11 cellular contexts compared by ENCODE assay signal in the genomic region with DNA sequence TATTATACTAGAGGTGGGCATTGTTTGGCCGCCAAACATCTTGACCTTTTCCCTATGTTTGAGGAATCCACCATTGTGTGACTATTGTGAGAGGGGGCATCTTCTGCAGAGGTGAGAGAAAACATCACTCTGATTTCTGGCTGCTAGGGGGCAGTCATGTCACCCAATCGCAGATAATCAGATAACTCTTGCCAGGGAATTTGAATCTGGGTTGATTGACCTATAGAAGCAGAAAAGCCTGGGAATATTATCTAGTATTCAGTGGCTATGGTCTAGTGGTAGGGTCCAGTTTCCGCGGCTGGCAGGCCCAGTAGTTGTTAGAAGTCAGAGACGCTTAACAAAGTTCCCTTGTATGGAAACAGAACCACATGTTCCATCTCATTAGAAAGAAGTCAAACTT.
DNase-seq lines count a peak whose midpoint lies in the region; ATAC-seq and TF ChIP-seq lines count a peak whose summit lies in the region.
"Had no signal": no experiment of that assay in that cellular context is flagged by ENCODE, and none has a peak within 500 bp of the region (broad histone marks: within the 10 kb centered on the region; RNA-seq: fewer than 3 reads in every experiment).

No MANE protein-coding gene starts in this region.

- intact Hi-C loops in thyroid gland (cut with DNase I), result no loop called here

- H3K4me3 ChIP-seq in HL-60 (replicated peaks; ENCODE audit: insufficient read depth, low read length) (no peak overlapping the region), kidney epithelial cell (ENCODE audit: low read depth, low read length) (no peak overlapping the region), thyroid gland (replicated peaks in 1 of 3) (no peak overlapping the region)
- H3K4me3 ChIP-seq: SK-N-MC, tibial artery had no signal

- no peaks in the 10 kb centered on the region for H3K4me1 ChIP-seq in thyroid gland
- H3K4me1 ChIP-seq: tibial artery had no signal

- H3K36me3 ChIP-seq in kidney epithelial cell (ENCODE audit: control insufficient read depth, insufficient read depth, low read length), result no peaks in the 10 kb centered on the region
- H3K36me3 ChIP-seq in thyroid gland, result no peaks in the 10 kb centered on the region
- H3K36me3 ChIP-seq: neutrophil, tibial artery had no signal

- TF ChIP-seq CTCF in HL-60 (IDR thresholded peaks at IDR 0.05; ENCODE audit: insufficient read depth, low read length) (peak; percentile 4), WTC11 (IDR thresholded peaks at IDR 0.05) (peak; percentile 56), kidney epithelial cell (IDR thresholded peaks at IDR 0.05; ENCODE audit: insufficient read depth, low read length, poor library complexity, severe bottlenecking) (peak; percentile 43), thyroid gland (IDR thresholded peaks at IDR 0.05) (no peak)

- ATAC-seq in WTC11, result peak; percentile 90
- ATAC-seq in GM19467 (IDR thresholded peaks at IDR 0.05; ENCODE audit: unreplicated experiment), result no peak
- no peak for ATAC-seq in GM21529 (IDR thresholded peaks at IDR 0.05; ENCODE audit: unreplicated experiment)

- H3K27me3 ChIP-seq in HL-60 (ENCODE audit: insufficient read depth, poor library complexity, severe bottlenecking) (no peaks in the 10 kb centered on the region), kidney epithelial cell (ENCODE audit: control insufficient read depth, insufficient read depth, low read length) (no peaks in the 10 kb centered on the region), thyroid gland (no peaks in the 10 kb centered on the region)
- H3K27me3 ChIP-seq: neutrophil, tibial artery had no signal

- H3K9me3 ChIP-seq in thyroid gland, result no peaks in the 10 kb centered on the region
- H3K9me3 ChIP-seq: neutrophil, tibial artery had no signal

- 69 to 78% methylated on average over 5 of the region's 5 CpGs for WGBS in thyroid gland, 2 donors

- H3K27me3 Mint-ChIP-seq in WTC11 (ENCODE audit: low read depth), result no peaks in the 10 kb centered on the region

- H3K27ac ChIP-seq in HL-60 (replicated peaks), result no peak overlapping the region
- H3K27ac ChIP-seq in thyroid gland, result no peak overlapping the region
- H3K27ac ChIP-seq: neutrophil, SK-N-MC, tibial artery had no signal

- TF ChIP-seq POLR2A in thyroid gland (IDR thresholded peaks at IDR 0.05), result no peak

- CTCF ChIA-PET in WTC11 (lab: Charles Lee), result no interaction called here

- no peak overlapping the region for H3K27ac Mint-ChIP-seq in WTC11

- no peaks in the 10 kb centered on the region for H3K36me3 Mint-ChIP-seq in WTC11

- H3K4me1 Mint-ChIP-seq in WTC11, result peaks cover 10% of the 10 kb centered on the region

- H3K9me3 Mint-ChIP-seq in WTC11, result 0 out of 2 replicates have a peak, but pooled peaks cover 9% of the 10 kb centered on the region

- H3K4me3 Mint-ChIP-seq in WTC11, result no peak overlapping the region

- POLR2A ChIA-PET in WTC11 (lab: Charles Lee), result no interaction called here

- peak; percentile 57 for DNase-seq in DMS53 (lab: John Stamatoyannopoulos, UW)
- no peak for DNase-seq in HL-60 (ENCODE audit: low read depth in 1 of 2, low spot score in 1 of 2)
- peak; percentile 50 for DNase-seq in WTC11 (ENCODE audit: low spot score)
- no peak for DNase-seq in kidney epithelial cell (ENCODE audit: low read depth)
- no peak for DNase-seq in thyroid gland
- DNase-seq in NCI-H2107 (lab: John Stamatoyannopoulos, UW), result no peak
- DNase-seq: tibial artery had no signal

TF ChIP-seq in WTC11, 78 proteins besides CTCF, POLR2A, EP300 and RAD21:
- no peak for TF ChIP-seq FOXJ3 (CRISPR knock-in tag; IDR thresholded peaks at IDR 0.05; ENCODE audit: borderline replicate concordance)
- no peak for TF ChIP-seq E2F1 (CRISPR knock-in tag; IDR thresholded peaks at IDR 0.05)
- no peak for TF ChIP-seq E2F5 (CRISPR knock-in tag; IDR thresholded peaks at IDR 0.05)
- TF ChIP-seq ATF3 (CRISPR knock-in tag; conservative IDR thresholded peaks at IDR 0.05), result no peak
- no peak for TF ChIP-seq SOX15 (CRISPR knock-in tag; IDR thresholded peaks at IDR 0.05)
- no peak for TF ChIP-seq NFYB (CRISPR knock-in tag; conservative IDR thresholded peaks at IDR 0.05; ENCODE audit: low read depth)
- no peak for TF ChIP-seq OVOL2 (CRISPR knock-in tag; IDR thresholded peaks at IDR 0.05; ENCODE audit: borderline replicate concordance)
- no peak for TF ChIP-seq MAX (CRISPR knock-in tag; IDR thresholded peaks at IDR 0.05)
- TF ChIP-seq CBFB (CRISPR knock-in tag; IDR thresholded peaks at IDR 0.05; ENCODE audit: low read depth), result no peak
- TF ChIP-seq TP53 (CRISPR knock-in tag; IDR thresholded peaks at IDR 0.05), result no peak
- no peak for TF ChIP-seq NR2C2 (CRISPR knock-in tag; IDR thresholded peaks at IDR 0.05)
- TF ChIP-seq, protein P1, sequence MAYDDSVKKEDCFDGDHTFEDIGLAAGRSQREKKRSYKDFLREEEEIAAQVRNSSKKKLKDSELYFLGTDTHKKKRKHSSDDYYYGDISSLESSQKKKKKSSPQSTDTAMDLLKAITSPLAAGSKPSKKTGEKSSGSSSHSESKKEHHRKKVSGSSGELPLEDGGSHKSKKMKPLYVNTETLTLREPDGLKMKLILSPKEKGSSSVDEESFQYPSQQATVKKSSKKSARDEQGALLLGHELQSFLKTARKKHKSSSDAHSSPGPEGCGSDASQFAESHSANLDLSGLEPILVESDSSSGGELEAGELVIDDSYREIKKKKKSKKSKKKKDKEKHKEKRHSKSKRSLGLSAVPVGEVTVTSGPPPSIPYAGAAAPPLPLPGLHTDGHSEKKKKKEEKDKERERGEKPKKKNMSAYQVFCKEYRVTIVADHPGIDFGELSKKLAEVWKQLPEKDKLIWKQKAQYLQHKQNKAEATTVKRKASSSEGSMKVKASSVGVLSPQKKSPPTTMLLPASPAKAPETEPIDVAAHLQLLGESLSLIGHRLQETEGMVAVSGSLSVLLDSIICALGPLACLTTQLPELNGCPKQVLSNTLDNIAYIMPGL (CRISPR knock-in tag; IDR thresholded peaks at IDR 0.05), result no peak
- no peak for TF ChIP-seq AR (CRISPR knock-in tag; IDR thresholded peaks at IDR 0.05)
- no peak for TF ChIP-seq ZNF138 (CRISPR knock-in tag; conservative IDR thresholded peaks at IDR 0.05)
- TF ChIP-seq ZNF671 (CRISPR knock-in tag; IDR thresholded peaks at IDR 0.05), result no peak
- TF ChIP-seq CREM (CRISPR knock-in tag; IDR thresholded peaks at IDR 0.05), result no peak
- no peak for TF ChIP-seq ZNF396 (CRISPR knock-in tag; IDR thresholded peaks at IDR 0.05; ENCODE audit: borderline replicate concordance)
- TF ChIP-seq MLX (CRISPR knock-in tag; IDR thresholded peaks at IDR 0.05), result no peak
- TF ChIP-seq ZBTB21 (CRISPR knock-in tag; IDR thresholded peaks at IDR 0.05; ENCODE audit: borderline replicate concordance), result no peak

Comparison
In these comparisons a context has a peak if more than half of its experiments do, and no peak if none do; other contexts are left out.
1. DNase-seq: peak in DMS53 (single experiment) and WTC11 (single experiment); none in HL-60 (0 of 2), kidney epithelial cell (single experiment), thyroid gland (0 of 2) and NCI-H2107 (single experiment).
2. CTCF ChIP-seq: peak in HL-60 (single experiment), WTC11 (single experiment) and kidney epithelial cell (single experiment); none in thyroid gland (0 of 6).